In the genomic region with DNA sequence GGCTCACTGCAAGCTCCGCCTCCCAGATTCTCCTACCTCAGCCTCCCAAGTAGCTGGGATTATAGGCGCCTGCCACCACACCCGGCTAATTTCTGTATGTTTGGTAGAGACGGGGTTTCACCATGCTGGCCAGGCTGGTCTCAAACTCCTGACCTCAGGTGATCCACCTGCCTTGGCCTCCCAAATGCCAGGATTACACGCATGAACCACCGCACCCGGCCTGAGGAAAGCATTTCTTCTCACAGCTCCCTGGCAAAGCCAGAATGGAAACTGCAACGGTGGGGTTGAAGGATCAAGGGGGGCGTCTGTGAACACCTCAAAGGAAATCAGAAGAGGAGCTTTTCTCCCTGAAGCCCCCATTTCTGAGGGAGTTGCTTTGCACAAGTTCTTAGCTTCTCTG, we compare ENCODE assay signal across 17 cellular contexts. TPM values are rescaled to one million over a fixed set of nuclear protein-coding genes. Genes with fewer than 3 reads are reported as not detected.
DNase-seq lines count a peak whose midpoint lies in the region; ATAC-seq and TF ChIP-seq lines count a peak whose summit lies in the region.
"Had no signal": no experiment of that assay in that cellular context is flagged by ENCODE, and none has a peak within 500 bp of the region (broad histone marks: within the 10 kb centered on the region; RNA-seq: fewer than 3 reads in every experiment).

No MANE protein-coding gene starts in this region.

- 83 to 93% methylated on average over 8 to 9 of the region's 9 CpGs for WGBS in endodermal cell (ENCODE audit: insufficient coverage in 1 of 2, insufficient read length in 1 of 2), 2 experiments

- H3K27ac Mint-ChIP-seq in activated CD8-positive, alpha-beta memory T cell treated with anti-CD3 and anti-CD28 coated beads, Interleukin-2, amount 10 ng/mL, durations not matched to agents 7 days and 5 days: no peak overlapping the region
- no peak overlapping the region for H3K27ac Mint-ChIP-seq in endodermal cell
- H3K27ac Mint-ChIP-seq: CD8-positive, alpha-beta memory T cell had no signal

- no peak overlapping the region for H3K9ac ChIP-seq in endodermal cell (ENCODE audit: extremely low read depth, low read length, poor library complexity, severe bottlenecking)
- H3K9ac ChIP-seq: BLaER1, GM23248 had no signal

- intact Hi-C loops in sciatic nerve (cut with DNase I): no loop called here

- H3K27me3 ChIP-seq in endodermal cell (ENCODE audit: control insufficient read depth, insufficient read depth, low read length, poor library complexity, severe bottlenecking): no peaks in the 10 kb centered on the region
- H3K27me3 ChIP-seq in effector memory CD4-positive, alpha-beta T cell (replicated peaks; ENCODE audit: control insufficient read depth, insufficient read depth, low read length, poor library complexity, severe bottlenecking): no peaks in the 10 kb centered on the region
- H3K27me3 ChIP-seq: BLaER1 had no signal

- H3K4me3 Mint-ChIP-seq in activated CD8-positive, alpha-beta memory T cell treated with anti-CD3 and anti-CD28 coated beads, Interleukin-2, amount 10 ng/mL, durations not matched to agents 7 days and 5 days: no peak overlapping the region
- H3K4me3 Mint-ChIP-seq in endodermal cell: no peak overlapping the region
- H3K4me3 Mint-ChIP-seq: CD8-positive, alpha-beta memory T cell; IgD-negative memory B cell had no signal

- H3K36me3 ChIP-seq in endodermal cell (ENCODE audit: control insufficient read depth, insufficient read depth, low read length): no peaks in the 10 kb centered on the region
- H3K36me3 ChIP-seq in effector memory CD4-positive, alpha-beta T cell (ENCODE audit: control insufficient read depth, insufficient read depth, low read length): no peaks in the 10 kb centered on the region
- H3K36me3 ChIP-seq: BLaER1 had no signal

- no peaks in the 10 kb centered on the region for H3K9me3 ChIP-seq in endodermal cell (ENCODE audit: control insufficient read depth, low read length)
- H3K9me3 ChIP-seq in effector memory CD4-positive, alpha-beta T cell (ENCODE audit: control insufficient read depth, low read length): no peaks in the 10 kb centered on the region
- H3K9me3 ChIP-seq: BLaER1, Caco-2 had no signal

- peaks cover 8% of the 10 kb centered on the region for H3K27me3 Mint-ChIP-seq in activated CD8-positive, alpha-beta memory T cell treated with anti-CD3 and anti-CD28 coated beads, Interleukin-2, amount 10 ng/mL, durations not matched to agents 7 days and 5 days
- H3K27me3 Mint-ChIP-seq in endodermal cell (ENCODE audit: insufficient read depth): peaks cover 14% of the 10 kb centered on the region

- H3K4me1 ChIP-seq in endodermal cell (ENCODE audit: control insufficient read depth, insufficient read depth, low read length): peaks cover 3% of the 10 kb centered on the region
- no peaks in the 10 kb centered on the region for H3K4me1 ChIP-seq in effector memory CD4-positive, alpha-beta T cell (ENCODE audit: control insufficient read depth, insufficient read depth, low read length, poor library complexity, severe bottlenecking)
- H3K4me1 ChIP-seq: Caco-2 had no signal

- peak overlapping the region; percentile 63 for H3K27ac ChIP-seq in endodermal cell (ENCODE audit: low read depth, low read length)
- no peak overlapping the region for H3K27ac ChIP-seq in effector memory CD4-positive, alpha-beta T cell (ENCODE audit: insufficient read depth, low read length, poor library complexity, severe bottlenecking)
- H3K27ac ChIP-seq: 22Rv1, BLaER1, GM23248 had no signal

- CTCF ChIA-PET in activated CD8-positive, alpha-beta memory T cell treated with anti-CD3 and anti-CD28 coated beads, Interleukin-2, amount 10 ng/mL, durations not matched to agents 7 days and 5 days (lab: Charles Lee): no interaction called here

- no peak for ATAC-seq in activated CD8-positive, alpha-beta memory T cell treated with anti-CD3 and anti-CD28 coated beads, Interleukin-2, amount 10 ng/mL, durations not matched to agents 7 days and 5 days
- ATAC-seq in sciatic nerve: no peak
- no peak for ATAC-seq in HG03460 (IDR thresholded peaks at IDR 0.05; ENCODE audit: unreplicated experiment)
- ATAC-seq in GM18858 (IDR thresholded peaks at IDR 0.05; ENCODE audit: unreplicated experiment): no peak

- no peaks in the 10 kb centered on the region for H3K9me3 Mint-ChIP-seq in activated CD8-positive, alpha-beta memory T cell treated with anti-CD3 and anti-CD28 coated beads, Interleukin-2, amount 10 ng/mL, durations not matched to agents 7 days and 5 days (ENCODE audit: low read depth)
- H3K9me3 Mint-ChIP-seq in endodermal cell: no peaks in the 10 kb centered on the region
- H3K9me3 Mint-ChIP-seq: CD8-positive, alpha-beta memory T cell; IgD-negative memory B cell had no signal

- peaks cover 2% of the 10 kb centered on the region for H3K4me1 Mint-ChIP-seq in activated CD8-positive, alpha-beta memory T cell treated with anti-CD3 and anti-CD28 coated beads, Interleukin-2, amount 10 ng/mL, durations not matched to agents 7 days and 5 days
- H3K4me1 Mint-ChIP-seq in endodermal cell: peaks cover 7% of the 10 kb centered on the region

- no peak overlapping the region for H3K4me3 ChIP-seq in endodermal cell (ENCODE audit: low read length)
- H3K4me3 ChIP-seq in effector memory CD4-positive, alpha-beta T cell (ENCODE audit: insufficient read depth, low read depth, low read length, poor library complexity, severe bottlenecking): no peak overlapping the region
- H3K4me3 ChIP-seq: BLaER1, GM23248 had no signal

- H3K36me3 Mint-ChIP-seq in activated CD8-positive, alpha-beta memory T cell treated with anti-CD3 and anti-CD28 coated beads, Interleukin-2, amount 10 ng/mL, durations not matched to agents 7 days and 5 days: no peaks in the 10 kb centered on the region
- H3K36me3 Mint-ChIP-seq in endodermal cell (ENCODE audit: low read depth): no peaks in the 10 kb centered on the region
- H3K36me3 Mint-ChIP-seq: CD8-positive, alpha-beta memory T cell; IgD-negative memory B cell had no signal

- peak; percentile 33 for DNase-seq in activated CD8-positive, alpha-beta memory T cell treated with anti-CD3 and anti-CD28 coated beads for 24 hours
- no peak for DNase-seq in activated CD8-positive, alpha-beta memory T cell treated with anti-CD3 and anti-CD28 coated beads, Interleukin-2, amount 10 ng/mL, durations not matched to agents 7 days and 5 days
- DNase-seq in endodermal cell (peak; percentile 36), sciatic nerve (ENCODE audit: low spot score) (peak; percentile 38)
- no peak for DNase-seq in effector memory CD4-positive, alpha-beta T cell
- DNase-seq: CD8-positive, alpha-beta memory T cell; DMS53; GF-D8 had no signal

- no peak for TF ChIP-seq CTCF in endodermal cell (conservative IDR thresholded peaks at IDR 0.05)

RNA-seq across cellular contexts. Expression of a gene that starts 11.2 kb away (rescaled TPM):
- not detected for total RNA-seq in activated CD8-positive, alpha-beta memory T cell treated with anti-CD3 and anti-CD28 coated beads, Interleukin-2, amount 10 ng/mL, durations not matched to agents 7 days and 5 days
- total RNA-seq in endodermal cell (not detected), sciatic nerve (not detected)
- not detected for polyA plus RNA-seq in endodermal cell (2013, experiment 1 of 2)
- polyA plus RNA-seq in endodermal cell (2013, experiment 2 of 2): not detected
- total RNA-seq: A673; Caco-2; CD8-positive, alpha-beta memory T cell; GM23248; HT1080 had no signal
- polyA plus RNA-seq: CD8-positive, alpha-beta memory T cell; GM23248; IgD-negative memory B cell had no signal

Comparison
In these comparisons a context has a peak if more than half of its experiments do, and no peak if none do; other contexts are left out.
1. DNase-seq: peak in activated CD8-positive, alpha-beta memory T cell treated with anti-CD3 and anti-CD28 coated beads for 24 hours (single experiment), endodermal cell (single experiment) and sciatic nerve (single experiment); none in activated CD8-positive, alpha-beta memory T cell treated with anti-CD3 and anti-CD28 coated beads, Interleukin-2, amount 10 ng/mL, durations not matched to agents 7 days and 5 days (single experiment) and effector memory CD4-positive, alpha-beta T cell (0 of 3).